Comparison of ENCODE assay signal across 25 cellular contexts in the genomic region with DNA sequence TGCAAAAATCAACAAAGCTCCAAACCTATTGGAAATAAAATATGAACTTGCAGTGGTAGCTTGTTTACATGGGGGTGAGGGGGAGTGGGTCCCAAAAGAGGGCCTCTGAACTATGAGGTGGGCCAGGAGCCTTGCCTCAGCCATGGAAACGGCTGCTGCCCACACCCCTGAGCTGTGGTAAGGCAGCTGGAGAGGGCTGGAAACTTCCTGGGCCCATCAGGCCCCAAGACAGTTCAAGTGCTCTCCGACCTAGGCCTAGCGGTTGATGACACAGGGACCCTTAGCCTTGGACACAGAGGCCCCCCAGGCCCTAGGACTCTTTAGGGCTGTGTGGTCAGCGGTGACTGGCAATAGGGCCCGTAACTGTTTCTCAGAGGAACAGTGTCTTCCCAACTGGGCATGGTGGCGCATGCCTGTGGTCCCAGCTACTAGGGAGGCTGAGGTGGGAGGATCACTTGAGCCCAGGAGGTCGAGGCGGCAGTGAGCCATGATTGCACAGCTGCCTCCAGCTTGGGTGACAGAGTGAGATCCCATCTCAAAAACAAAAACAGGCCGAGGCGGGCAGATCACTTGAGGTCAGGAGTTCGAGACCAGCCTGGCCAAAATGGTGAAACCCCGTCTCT. TPM values are rescaled to one million over a fixed set of nuclear protein-coding genes. Genes with fewer than 3 reads are reported as not detected.
DNase-seq lines count a peak whose midpoint lies in the region; ATAC-seq, FAIRE-seq and TF ChIP-seq lines count a peak whose summit lies in the region.
"Had no signal": no experiment of that assay in that cellular context is flagged by ENCODE, and none has a peak within 500 bp of the region (broad histone marks: within the 10 kb centered on the region; RNA-seq: fewer than 3 reads in every experiment).

No MANE protein-coding gene starts in this region.

- no peaks in the 10 kb centered on the region for H3K79me2 ChIP-seq in K562 (ENCODE audit: control insufficient read depth, insufficient read depth, low read length)

- no peak for TF ChIP-seq EP300 in K562 (IDR thresholded peaks at IDR 0.05; ENCODE audit: low read length)

- BruUV-seq in K562 (replicated peaks; lab: Mats Ljungman, UMichigan), result no TSS peak

- no peaks in the 10 kb centered on the region for H3K27me3 Mint-ChIP-seq in stimulated activated naive CD8-positive, alpha-beta T cell treated with anti-CD3 and anti-CD28 coated beads, Interleukin-15, amount 100 ng/mL, for 72 hours
- no peaks in the 10 kb centered on the region for H3K27me3 Mint-ChIP-seq in natural killer cell treated with Interleukin-12 subunit alpha and Interleukin-12 subunit beta and Interleukin-15 and Interleukin-18, amount 100 ng/mL, for 72 hours
- H3K27me3 Mint-ChIP-seq: activated naive CD8-positive, alpha-beta T cell; IgD-negative memory B cell; naive thymus-derived CD4-positive, alpha-beta T cell had no signal

- peak overlapping the region in 1 of 2 experiments; percentile 38; a peak in 1 of 4 replicates for H3K9ac ChIP-seq in K562 (ENCODE audit: insufficient read depth in 1 of 2, low read depth in 2 of 2, low read length in 2 of 2)

- H3K27me3 ChIP-seq in K562 (ENCODE audit: control insufficient read depth in 2 of 2, insufficient read depth in 2 of 2, low read length in 2 of 2) (no peaks in the 10 kb centered on the region), body of pancreas (no peaks in the 10 kb centered on the region)
- H3K27me3 ChIP-seq: MG63, suprapubic skin had no signal

- FAIRE-seq in K562 (lab: Jason Lieb, UNC), result no peak
- FAIRE-seq: endometrium, GM18507 had no signal

- H3K27ac ChIP-seq in K562 (ENCODE audit: extremely low read depth, low read depth, low read length) (no peak overlapping the region), body of pancreas (no peak overlapping the region)

- WGBS in K562 (ENCODE audit: insufficient coverage, low coverage, missing lambda C conversion rate), result 72% methylated on average over 10 of the region's 12 CpGs
- WGBS in body of pancreas, 2 donors, result 83 to 93% methylated on average over 11 of the region's 12 CpGs

- TF ChIP-seq RAD21 in K562 (CRISPR knock-in tag; conservative IDR thresholded peaks at IDR 0.05 in 1 of 2, IDR thresholded peaks at IDR 0.05 in 1 of 2), result no peak

- CTCF ChIA-PET in K562 (lab: Yijun Ruan, JAX; ENCODE audit: low intra/inter-chr PET ratio), result no interaction called here

- intact Hi-C loops in K562 (cut with micrococcal nuclease) (no loop called here), body of pancreas (cut with DNase I) (no loop called here)

- H2AFZ ChIP-seq in K562 (ENCODE audit: low read depth, low read length), result no peak overlapping the region

- no peaks in the 10 kb centered on the region for H4K20me1 ChIP-seq in K562 (replicated peaks; ENCODE audit: control insufficient read depth, insufficient read depth, low read length)

- TF ChIP-seq POLR2A in K562 (conservative IDR thresholded peaks at IDR 0.05), result 0 out of 2 replicates have a peak, but pooled peaks have one; percentile 59
- no peak for TF ChIP-seq POLR2A in body of pancreas (IDR thresholded peaks at IDR 0.05)

- no peak overlapping the region for H3K4me2 ChIP-seq in K562 (ENCODE audit: insufficient read depth, low read length)

- H3K27ac Mint-ChIP-seq in stimulated activated naive CD8-positive, alpha-beta T cell treated with anti-CD3 and anti-CD28 coated beads, Interleukin-15, amount 100 ng/mL, for 72 hours, result peak overlapping the region; percentile 33 to 48
- peak overlapping the region; percentile 16 to 50 for H3K27ac Mint-ChIP-seq in natural killer cell treated with Interleukin-12 subunit alpha and Interleukin-12 subunit beta and Interleukin-15 and Interleukin-18, amount 100 ng/mL, for 72 hours

- in situ Hi-C loops in K562 (cut with MboI), result no loop called here

- POLR2A ChIA-PET in K562 (lab: Yijun Ruan, JAX), result interaction anchor here (0.6 to 8.0 kb wide), 18 partner anchors 7 to 645 kb away, joined by 3 to 121 read pairs (median 3); partner anchors contain the start of gene GALK1

- no peak overlapping the region for H3K4me3 ChIP-seq in K562
- no peak overlapping the region for H3K4me3 ChIP-seq in body of pancreas
- H3K4me3 ChIP-seq: HAP-1, MG63, prostate gland, suprapubic skin had no signal

- H3K9me3 ChIP-seq in K562 (replicated peaks; ENCODE audit: control insufficient read depth, insufficient read depth, low read depth, low read length) (no peaks in the 10 kb centered on the region), body of pancreas (no peaks in the 10 kb centered on the region)
- H3K9me3 ChIP-seq: HAP-1, MG63, prostate gland, suprapubic skin had no signal

- DNase-seq in stimulated activated naive CD8-positive, alpha-beta T cell treated with anti-CD3 and anti-CD28 coated beads, Interleukin-15, amount 100 ng/mL, for 72 hours, result no peak
- DNase-seq in stimulated activated naive CD8-positive, alpha-beta T cell treated with anti-CD3 and anti-CD28 coated beads, Interleukin-15, Interleukin-2, amounts not matched to agents 100 U/mL and 50 U/mL, for 24 hours, result no peak
- DNase-seq in K562 (ENCODE audit: extremely low read depth in 1 of 4, low spot score in 3 of 4) (no peak), NCI-H1436 (lab: John Stamatoyannopoulos, UW) (no peak), body of pancreas (no peak)
- DNase-seq in natural killer cell treated with Interleukin-12 subunit alpha and Interleukin-12 subunit beta and Interleukin-15 and Interleukin-18, amount 100 ng/mL, for 72 hours (ENCODE audit: low spot score), result no peak
- DNase-seq: activated CD4-positive, CD25-positive, alpha-beta regulatory T cell; activated CD8-positive, alpha-beta memory T cell treated with anti-CD3 and anti-CD28 coated beads for 24 hours; activated T-cell treated with anti-CD3 and anti-CD28 coated beads, Interleukin-2, amount 50 U/mL, for 48 hours; DMS 273 treated with DMSO at 0.1 percent for 48 hours; mesenchymal stem cell; MG63; NCI-H2171 treated with DMSO at 0.1 percent for 48 hours; NCI-H526; T-helper 9 cell had no signal

- H3K36me3 ChIP-seq in K562 (ENCODE audit: control insufficient read depth, insufficient read depth, low read length) (peaks cover 77% of the 10 kb centered on the region; the same call in 2 of the 3 replicates), body of pancreas (replicated peaks in 1 of 2; ENCODE audit: insufficient read depth in 1 of 2, low read depth in 2 of 2) (no peaks in the 10 kb centered on the region)
- H3K36me3 ChIP-seq: prostate gland had no signal

- no peak for TF ChIP-seq CTCF in K562 (IDR thresholded peaks at IDR 0.05 in 2 of 3, conservative IDR thresholded peaks at IDR 0.05 in 1 of 3; ENCODE audit: insufficient read depth in 2 of 3, low read depth in 1 of 3, low read length in 3 of 3)
- no peak for TF ChIP-seq CTCF in body of pancreas (IDR thresholded peaks at IDR 0.05)

- peaks cover 56% of the 10 kb centered on the region for H3K4me1 Mint-ChIP-seq in stimulated activated naive CD8-positive, alpha-beta T cell treated with anti-CD3 and anti-CD28 coated beads, Interleukin-15, amount 100 ng/mL, for 72 hours
- peaks cover 5 to 17% of the 10 kb centered on the region in 2 donors for H3K4me1 Mint-ChIP-seq in natural killer cell treated with Interleukin-12 subunit alpha and Interleukin-12 subunit beta and Interleukin-15 and Interleukin-18, amount 100 ng/mL, for 72 hours (ENCODE audit: low read depth in 2 of 2)

- no peak overlapping the region for H3K4me3 Mint-ChIP-seq in stimulated activated naive CD8-positive, alpha-beta T cell treated with anti-CD3 and anti-CD28 coated beads, Interleukin-15, amount 100 ng/mL, for 72 hours
- no peak overlapping the region for H3K4me3 Mint-ChIP-seq in natural killer cell treated with Interleukin-12 subunit alpha and Interleukin-12 subunit beta and Interleukin-15 and Interleukin-18, amount 100 ng/mL, for 72 hours
- H3K4me3 Mint-ChIP-seq: activated naive CD8-positive, alpha-beta T cell had no signal

- no peaks in the 10 kb centered on the region for H3K9me1 ChIP-seq in K562 (ENCODE audit: control insufficient read depth, insufficient read depth, low read length)

- no peaks in the 10 kb centered on the region for H3K36me3 Mint-ChIP-seq in natural killer cell treated with Interleukin-12 subunit alpha and Interleukin-12 subunit beta and Interleukin-15 and Interleukin-18, amount 100 ng/mL, for 72 hours
- H3K36me3 Mint-ChIP-seq: activated naive CD8-positive, alpha-beta T cell had no signal

- no peaks in the 10 kb centered on the region for H3K9me3 Mint-ChIP-seq in stimulated activated naive CD8-positive, alpha-beta T cell treated with anti-CD3 and anti-CD28 coated beads, Interleukin-15, amount 100 ng/mL, for 72 hours
- no peaks in the 10 kb centered on the region for H3K9me3 Mint-ChIP-seq in natural killer cell treated with Interleukin-12 subunit alpha and Interleukin-12 subunit beta and Interleukin-15 and Interleukin-18, amount 100 ng/mL, for 72 hours
- H3K9me3 Mint-ChIP-seq: IgD-negative memory B cell; naive thymus-derived CD4-positive, alpha-beta T cell had no signal

- H3K4me1 ChIP-seq in K562 (replicated peaks in 1 of 2; ENCODE audit: control insufficient read depth in 2 of 2, insufficient read depth in 2 of 2, low read length in 2 of 2) (peaks cover 0 to 52% of the 10 kb centered on the region in 2 experiments; a peak in 2 of 5 replicates), body of pancreas (peaks cover 38% of the 10 kb centered on the region)
- H3K4me1 ChIP-seq: HAP-1 had no signal

- no peak for ATAC-seq in stimulated activated naive CD8-positive, alpha-beta T cell treated with anti-CD3 and anti-CD28 coated beads, Interleukin-15, amount 100 ng/mL, for 72 hours
- no peak for ATAC-seq in stimulated activated naive CD8-positive, alpha-beta T cell treated with anti-CD3 and anti-CD28 coated beads, Interleukin-15, Interleukin-2, amounts not matched to agents 100 U/mL and 50 U/mL, for 24 hours
- ATAC-seq in K562, result no peak; the same call in 2 of the 3 replicates
- no peak for ATAC-seq in natural killer cell treated with Interleukin-12 subunit alpha and Interleukin-12 subunit beta and Interleukin-15 and Interleukin-18, amount 100 ng/mL, for 72 hours
- no peak for ATAC-seq in HG02884 (IDR thresholded peaks at IDR 0.05; ENCODE audit: unreplicated experiment)
- no peak for ATAC-seq in body of pancreas
- ATAC-seq in GM19452 (IDR thresholded peaks at IDR 0.05; ENCODE audit: unreplicated experiment), result no peak
- ATAC-seq: naive thymus-derived CD4-positive, alpha-beta T cell had no signal

RNA-seq across cellular contexts. Expression of gene UNC13D, which starts 18.3 kb away (rescaled TPM):
- 235 and 813 TPM in 2 replicates for total RNA-seq in K562 (2011; cell fraction: chromatin; rRNA removed; ENCODE audit: low replicate concordance)
- total RNA-seq in K562 (2011; cell fraction: nucleolus; rRNA removed), result 592 and 605 TPM in 2 replicates
- total RNA-seq in K562 (2011; cell fraction: nucleoplasm; rRNA removed), result 287 and 294 TPM in 2 replicates
- total RNA-seq in K562 (2014; rRNA removed) (150 and 207 TPM in 2 replicates), K562 (2014; rRNA removed; fragmentation: Illumina TruSeq; extraction: Trizol) (22.9 and 31.6 TPM in 2 replicates), K562 (2015; rRNA removed; fragmentation: Illumina TruSeq; extraction: Trizol) (74.2 and 74.8 TPM in 2 replicates), K562 (2021) (222 and 244 TPM in 2 replicates), body of pancreas (10 to 100 TPM in 1 of 2 donors, 1 to 10 TPM in 1; 8.6 to 21.8 TPM)
- polyA plus RNA-seq in K562 (2011; rRNA removed) (69.2 and 129 TPM in 2 replicates), K562 (2014; fragmentation: Illumina TruSeq; extraction: Trizol) (66.9 and 108 TPM in 2 replicates), K562 (2014; fragmentation: Nextera tagmentation; extraction: Ambion mirVana) (1 to 10 TPM in 1 of 2 experiments, under 1 TPM in 1; 0.86 to 1.9 TPM), K562 (2014; rRNA removed) (147 and 160 TPM in 2 replicates)
- polyA plus RNA-seq in K562 (2011; cell fraction: cytosol; rRNA removed), result 51.7 and 114 TPM in 2 replicates
- polyA plus RNA-seq in K562 (2011; cell fraction: nucleus; rRNA removed), result 454 and 648 TPM in 2 replicates
- polyA plus RNA-seq in K562 (2012), result 163 and 235 TPM in 2 replicates
- 34.9 and 44.0 TPM in 2 replicates for polyA minus RNA-seq in K562 (2011; rRNA and poly(A)+ RNA removed)
- polyA minus RNA-seq in K562 (2011; cell fraction: cytosol; rRNA and poly(A)+ RNA removed), result 92.5 and 106 TPM in 2 replicates
- polyA minus RNA-seq in K562 (2011; cell fraction: nucleus; rRNA and poly(A)+ RNA removed), result 163 and 184 TPM in 2 replicates
- 100 to 1,000 TPM; 270 to 289 TPM for total RNA-seq in natural killer cell treated with Interleukin-12 subunit alpha and Interleukin-12 subunit beta and Interleukin-15 and Interleukin-18, amount 100 ng/mL, for 72 hours

RNA-seq across cellular contexts. Expression of gene WBP2, which starts 29.3 kb away (rescaled TPM):
- 86.2 and 163 TPM in 2 replicates for total RNA-seq in K562 (2011; cell fraction: chromatin; rRNA removed; ENCODE audit: low replicate concordance)
- total RNA-seq in K562 (2011; cell fraction: nucleolus; rRNA removed), result 82.5 and 95.5 TPM in 2 replicates
- total RNA-seq in K562 (2011; cell fraction: nucleoplasm; rRNA removed), result 79.1 and 87.2 TPM in 2 replicates
- total RNA-seq in K562 (2014; rRNA removed) (25.2 and 35.8 TPM in 2 replicates), K562 (2014; rRNA removed; fragmentation: Illumina TruSeq; extraction: Trizol) (18.1 and 22.9 TPM in 2 replicates), K562 (2015; rRNA removed; fragmentation: Illumina TruSeq; extraction: Trizol) (13.8 and 16.2 TPM in 2 replicates), K562 (2021) (63.5 and 74.3 TPM in 2 replicates), body of pancreas (10 to 100 TPM; 44.2 to 49.5 TPM)
- polyA plus RNA-seq in K562 (2011; rRNA removed) (20.0 and 81.3 TPM in 2 replicates), K562 (2014; fragmentation: Illumina TruSeq; extraction: Trizol) (68.6 and 96.0 TPM in 2 replicates), K562 (2014; fragmentation: Nextera tagmentation; extraction: Ambion mirVana) (1 to 10 TPM; 2.2 to 3.7 TPM), K562 (2014; rRNA removed) (30.9 and 33.1 TPM in 2 replicates)
- 25.6 and 40.9 TPM in 2 replicates for polyA plus RNA-seq in K562 (2011; cell fraction: cytosol; rRNA removed)
- polyA plus RNA-seq in K562 (2011; cell fraction: nucleus; rRNA removed), result 60.4 and 70.3 TPM in 2 replicates
- 83.9 and 158 TPM in 2 replicates for polyA plus RNA-seq in K562 (2012)
- polyA minus RNA-seq in K562 (2011; rRNA and poly(A)+ RNA removed), result 25.4 and 47.1 TPM in 2 replicates
- polyA minus RNA-seq in K562 (2011; cell fraction: cytosol; rRNA and poly(A)+ RNA removed), result 45.1 and 49.2 TPM in 2 replicates
- 30.4 and 43.1 TPM in 2 replicates for polyA minus RNA-seq in K562 (2011; cell fraction: nucleus; rRNA and poly(A)+ RNA removed)
- total RNA-seq in natural killer cell treated with Interleukin-12 subunit alpha and Interleukin-12 subunit beta and Interleukin-15 and Interleukin-18, amount 100 ng/mL, for 72 hours, result 100 to 1,000 TPM in 1 of 2 donors, 10 to 100 TPM in 1; 73.8 to 101 TPM

RNA-seq across cellular contexts. Expression of gene UNK, which starts 41.3 kb away (rescaled TPM):
- total RNA-seq in K562 (2011; cell fraction: chromatin; rRNA removed; ENCODE audit: low replicate concordance), result 112 and 148 TPM in 2 replicates
- 60.9 and 67.9 TPM in 2 replicates for total RNA-seq in K562 (2011; cell fraction: nucleolus; rRNA removed)
- total RNA-seq in K562 (2011; cell fraction: nucleoplasm; rRNA removed), result 116 and 161 TPM in 2 replicates
- total RNA-seq in K562 (2014; rRNA removed) (12.8 and 16.0 TPM in 2 replicates), K562 (2014; rRNA removed; fragmentation: Illumina TruSeq; extraction: Trizol) (24.8 and 27.6 TPM in 2 replicates), K562 (2015; rRNA removed; fragmentation: Illumina TruSeq; extraction: Trizol) (25.8 and 27.7 TPM in 2 replicates), K562 (2021) (22.2 and 26.7 TPM in 2 replicates), body of pancreas (10 to 100 TPM; 18.4 to 59.7 TPM)
- polyA plus RNA-seq in K562 (2011; rRNA removed) (38.6 and 38.7 TPM in 2 replicates), K562 (2014; fragmentation: Illumina TruSeq; extraction: Trizol) (36.5 and 38.1 TPM in 2 replicates), K562 (2014; fragmentation: Nextera tagmentation; extraction: Ambion mirVana) (10 to 100 TPM; 13.7 to 18.8 TPM), K562 (2014; rRNA removed) (24.2 and 25.4 TPM in 2 replicates)
- polyA plus RNA-seq in K562 (2011; cell fraction: cytosol; rRNA removed), result 17.7 and 26.9 TPM in 2 replicates
- polyA plus RNA-seq in K562 (2011; cell fraction: nucleus; rRNA removed), result 31.3 and 35.3 TPM in 2 replicates
- 20.2 and 24.9 TPM in 2 replicates for polyA plus RNA-seq in K562 (2012)
- 25.3 and 43.9 TPM in 2 replicates for polyA minus RNA-seq in K562 (2011; rRNA and poly(A)+ RNA removed)
- 6.6 and 14.4 TPM in 2 replicates for polyA minus RNA-seq in K562 (2011; cell fraction: cytosol; rRNA and poly(A)+ RNA removed)
- polyA minus RNA-seq in K562 (2011; cell fraction: nucleus; rRNA and poly(A)+ RNA removed), result 17.8 and 34.1 TPM in 2 replicates
- 10 to 100 TPM; 30.6 to 39.8 TPM for total RNA-seq in natural killer cell treated with Interleukin-12 subunit alpha and Interleukin-12 subunit beta and Interleukin-15 and Interleukin-18, amount 100 ng/mL, for 72 hours

RNA-seq across cellular contexts. Expression of gene TRIM47, which starts 52.5 kb away (rescaled TPM):
- total RNA-seq in K562 (2011; cell fraction: chromatin; rRNA removed; ENCODE audit: low replicate concordance), result 3.4 and 21.0 TPM in 2 replicates
- 13.6 and 18.0 TPM in 2 replicates for total RNA-seq in K562 (2011; cell fraction: nucleolus; rRNA removed)
- 5.5 and 10.1 TPM in 2 replicates for total RNA-seq in K562 (2011; cell fraction: nucleoplasm; rRNA removed)
- total RNA-seq in K562 (2014; rRNA removed) (4.0 and 4.6 TPM in 2 replicates), K562 (2014; rRNA removed; fragmentation: Illumina TruSeq; extraction: Trizol) (1.0 and 1.1 TPM in 2 replicates), K562 (2015; rRNA removed; fragmentation: Illumina TruSeq; extraction: Trizol) (3.9 and 4.3 TPM in 2 replicates), K562 (2021) (5.8 and 6.1 TPM in 2 replicates), body of pancreas (10 to 100 TPM; 39.6 to 41.8 TPM)
- polyA plus RNA-seq in K562 (2011; rRNA removed) (3.2 and 5.6 TPM in 2 replicates), K562 (2014; fragmentation: Illumina TruSeq; extraction: Trizol) (1.9 and 3.4 TPM in 2 replicates), K562 (2014; fragmentation: Nextera tagmentation; extraction: Ambion mirVana) (under 1 TPM; 0.56 to 0.63 TPM), K562 (2014; rRNA removed) (3.7 and 5.5 TPM in 2 replicates)
- 5.1 and 9.1 TPM in 2 replicates for polyA plus RNA-seq in K562 (2011; cell fraction: cytosol; rRNA removed)
- 15.5 and 18.6 TPM in 2 replicates for polyA plus RNA-seq in K562 (2011; cell fraction: nucleus; rRNA removed)
- polyA plus RNA-seq in K562 (2012), result 4.2 and 6.8 TPM in 2 replicates
- 1.9 and 2.6 TPM in 2 replicates for polyA minus RNA-seq in K562 (2011; rRNA and poly(A)+ RNA removed)
- 4.6 and 5.6 TPM in 2 replicates for polyA minus RNA-seq in K562 (2011; cell fraction: cytosol; rRNA and poly(A)+ RNA removed)
- polyA minus RNA-seq in K562 (2011; cell fraction: nucleus; rRNA and poly(A)+ RNA removed), result 8.6 and 9.2 TPM in 2 replicates
- total RNA-seq in natural killer cell treated with Interleukin-12 subunit alpha and Interleukin-12 subunit beta and Interleukin-15 and Interleukin-18, amount 100 ng/mL, for 72 hours, result 1 to 10 TPM; 1.6 to 2.1 TPM
